14 cellular contexts compared by ENCODE assay signal in the genomic region with DNA sequence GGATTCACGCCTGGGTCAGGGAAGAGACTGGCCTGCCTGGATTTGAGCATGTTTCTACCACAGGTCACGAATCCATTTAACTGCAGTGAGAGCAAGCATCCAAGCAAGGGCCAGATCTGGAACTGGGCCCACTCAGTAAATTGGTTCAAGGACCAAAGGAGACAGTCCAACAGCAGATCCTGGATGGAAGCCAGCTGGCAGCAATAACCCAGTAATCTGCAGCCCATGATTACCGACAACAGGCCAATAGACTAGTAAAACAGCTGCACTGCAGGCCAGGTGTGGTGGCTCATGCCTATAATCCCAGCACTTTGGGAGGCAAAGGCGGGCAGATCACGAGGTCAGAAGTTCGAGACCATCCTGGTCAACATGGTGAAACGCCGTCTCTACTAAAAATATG. TPM values are rescaled to one million over a fixed set of nuclear protein-coding genes. Genes with fewer than 3 reads are reported as not detected.
DNase-seq lines count a peak whose midpoint lies in the region; ATAC-seq, FAIRE-seq and TF ChIP-seq lines count a peak whose summit lies in the region.
"Had no signal": no experiment of that assay in that cellular context is flagged by ENCODE, and none has a peak within 500 bp of the region (broad histone marks: within the 10 kb centered on the region; RNA-seq: fewer than 3 reads in every experiment).

No MANE protein-coding gene starts in this region.

- no peaks in the 10 kb centered on the region for H3K4me1 ChIP-seq in pancreas
- H3K4me1 ChIP-seq: lower lobe of right lung, parathyroid adenoma had no signal

- no peaks in the 10 kb centered on the region for H3K4me1 Mint-ChIP-seq in immature natural killer cell
- H3K4me1 Mint-ChIP-seq: activated CD8-positive, alpha-beta memory T cell treated with anti-CD3 and anti-CD28 coated beads, Interleukin-2, amount 10 ng/mL, durations not matched to agents 7 days and 5 days had no signal

- DNase-seq in HFF-Myc (ENCODE audit: extremely low read depth, low read depth) = peak; percentile 16
- DNase-seq in NCI-H69 (lab: John Stamatoyannopoulos, UW) = peak; percentile 99
- DNase-seq in fibroblast of mammary gland (ENCODE audit: low read depth) = peak; percentile 37
- DNase-seq in pancreas = peak; percentile 74 to 91 (median 86)
- no peak for DNase-seq in globus pallidus (ENCODE audit: low spot score)
- DNase-seq in A172 (ENCODE audit: low spot score) = no peak
- DNase-seq in immature natural killer cell = no peak
- DNase-seq in middle frontal gyrus (ENCODE audit: extremely low spot score, low spot score) = no peak
- DNase-seq: activated CD8-positive, alpha-beta memory T cell treated with anti-CD3 and anti-CD28 coated beads, Interleukin-2, amount 10 ng/mL, durations not matched to agents 7 days and 5 days; lower lobe of right lung; NCI-H526; stimulated activated CD4-positive, alpha-beta T cell treated with anti-CD3 and anti-CD28 coated beads, Interleukin-4, amount 100 ng/mL, for 24 hours; T-helper 2 cell had no signal

- no peak overlapping the region for H3K27ac Mint-ChIP-seq in immature natural killer cell
- H3K27ac Mint-ChIP-seq: activated CD8-positive, alpha-beta memory T cell treated with anti-CD3 and anti-CD28 coated beads, Interleukin-2, amount 10 ng/mL, durations not matched to agents 7 days and 5 days had no signal

- H3K4me3 Mint-ChIP-seq in immature natural killer cell = no peak overlapping the region
- H3K4me3 Mint-ChIP-seq: activated CD8-positive, alpha-beta memory T cell treated with anti-CD3 and anti-CD28 coated beads, Interleukin-2, amount 10 ng/mL, durations not matched to agents 7 days and 5 days had no signal

- no peaks in the 10 kb centered on the region for H3K9me3 Mint-ChIP-seq in immature natural killer cell

- H3K9me3 ChIP-seq in pancreas = no peaks in the 10 kb centered on the region
- H3K9me3 ChIP-seq: lower lobe of right lung had no signal

- no peak for FAIRE-seq in pancreas (lab: Jason Lieb, UNC)

- no peaks in the 10 kb centered on the region for H3K36me3 ChIP-seq in pancreas
- H3K36me3 ChIP-seq: lower lobe of right lung had no signal

- intact Hi-C loops in pancreas (cut with DNase I) = no loop called here

- no peaks in the 10 kb centered on the region for H3K27me3 ChIP-seq in pancreas

- 16 to 25% methylated on average over 8 of the region's 8 CpGs for WGBS in pancreas, 2 donors

- no peak overlapping the region for H3K4me3 ChIP-seq in HFF-Myc (replicated peaks; ENCODE audit: low read depth, low read length)
- H3K4me3 ChIP-seq in fibroblast of mammary gland (ENCODE audit: control insufficient read depth, low read depth, low read length) = no peak overlapping the region
- H3K4me3 ChIP-seq in pancreas = no peak overlapping the region
- H3K4me3 ChIP-seq: lower lobe of right lung had no signal

- TF ChIP-seq CTCF in HFF-Myc (IDR thresholded peaks at IDR 0.05; ENCODE audit: low read depth, low read length, missing control alignments) = no peak
- TF ChIP-seq CTCF in fibroblast of mammary gland (conservative IDR thresholded peaks at IDR 0.05; ENCODE audit: control insufficient read depth, insufficient read depth, low read depth, low read length) = no peak
- no peak for TF ChIP-seq CTCF in pancreas (IDR thresholded peaks at IDR 0.05)

- H3K27ac ChIP-seq in pancreas = no peak overlapping the region
- H3K27ac ChIP-seq: lower lobe of right lung, parathyroid adenoma had no signal

- no peaks in the 10 kb centered on the region for H3K36me3 Mint-ChIP-seq in immature natural killer cell
- H3K36me3 Mint-ChIP-seq: activated CD8-positive, alpha-beta memory T cell treated with anti-CD3 and anti-CD28 coated beads, Interleukin-2, amount 10 ng/mL, durations not matched to agents 7 days and 5 days had no signal

- H3K27me3 Mint-ChIP-seq in immature natural killer cell (ENCODE audit: low read depth in 3 of 3) = peaks cover 0 to 4% (median 0%) of the 10 kb centered on the region in 3 donors

- peak; percentile 85 to 98 (median 94) for ATAC-seq in pancreas
- ATAC-seq: activated CD8-positive, alpha-beta memory T cell treated with anti-CD3 and anti-CD28 coated beads, Interleukin-2, amount 10 ng/mL, durations not matched to agents 7 days and 5 days had no signal

RNA-seq across cellular contexts. Expression of a gene that starts 11.8 kb away (rescaled TPM):
- not detected for total RNA-seq in pancreas
- polyA plus RNA-seq in pancreas (not detected), immature natural killer cell (not detected)
- not detected in 2 replicates for total RNA-seq in A172 (2014; rRNA removed; shearing (Covaris generic))
- total RNA-seq: activated CD8-positive, alpha-beta memory T cell treated with anti-CD3 and anti-CD28 coated beads, Interleukin-2, amount 10 ng/mL, durations not matched to agents 7 days and 5 days; lower lobe of right lung had no signal

RNA-seq across cellular contexts. Expression of a gene that starts 43.4 kb away (rescaled TPM):
- 100 to 1,000 TPM in 3 of 6 donors, 10 to 100 TPM in 3; 89.0 to 119 (median 100) TPM for total RNA-seq in pancreas
- polyA plus RNA-seq in pancreas (10 to 100 TPM; 23.6 to 96.5 TPM), immature natural killer cell (100 to 1,000 TPM; 128 to 155 (median 130) TPM)
- 34.8 and 37.2 TPM in 2 replicates for total RNA-seq in A172 (2014; rRNA removed; shearing (Covaris generic))

RNA-seq across cellular contexts. Expression of a gene that starts 53.5 kb away (rescaled TPM):
- under 1 TPM in 1 of 6 donors, not detected in 5; 0.19 TPM for total RNA-seq in pancreas
- not detected for polyA plus RNA-seq in pancreas
- not detected in 2 replicates for total RNA-seq in A172 (2014; rRNA removed; shearing (Covaris generic))
- not detected for polyA plus RNA-seq in immature natural killer cell
- total RNA-seq: activated CD8-positive, alpha-beta memory T cell treated with anti-CD3 and anti-CD28 coated beads, Interleukin-2, amount 10 ng/mL, durations not matched to agents 7 days and 5 days had no signal

Comparison
In these comparisons a context has a peak if more than half of its experiments do, and no peak if none do; other contexts are left out.
1. DNase-seq: peak in HFF-Myc (single experiment), NCI-H69 (single experiment), fibroblast of mammary gland (single experiment) and pancreas (6 of 6); none in globus pallidus (single experiment), A172 (single experiment), immature natural killer cell (0 of 3) and middle frontal gyrus (single experiment).